In the genomic region with DNA sequence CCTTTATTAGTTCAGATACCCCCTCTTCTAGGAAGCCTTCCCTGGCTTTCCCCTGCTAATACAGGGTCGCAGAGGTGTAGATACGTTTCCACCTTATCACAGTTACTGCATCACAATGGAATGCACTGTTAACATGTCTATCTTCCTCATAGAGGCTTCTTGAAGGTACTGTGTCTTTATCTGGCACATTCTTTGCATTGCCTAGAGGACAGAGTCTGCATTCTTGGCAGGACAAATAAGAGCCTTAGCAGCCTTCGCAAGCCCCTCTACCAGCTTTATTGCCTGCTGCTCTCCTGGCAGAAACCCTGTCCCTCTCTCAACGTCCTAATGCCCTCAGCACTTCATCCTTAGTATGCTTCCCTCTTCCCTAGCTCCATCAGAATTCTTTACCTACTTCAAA, we compare ENCODE assay signal across 16 cellular contexts. TPM values are rescaled to one million over a fixed set of nuclear protein-coding genes. Genes with fewer than 3 reads are reported as not detected.
"Had no signal": no experiment of that assay in that cellular context is flagged by ENCODE, and none has a peak within 500 bp of the region (broad histone marks: within the 10 kb centered on the region; RNA-seq: fewer than 3 reads in every experiment).

No MANE protein-coding gene starts in this region.

- DNase-seq: activated CD4-positive, alpha-beta T cell treated with anti-CD3 and anti-CD28 coated beads, Interleukin-2, amount 10 ng/mL, durations not matched to agents 7 days and 5 days; activated CD8-positive, alpha-beta memory T cell treated with anti-CD3 and anti-CD28 coated beads for 24 hours; activated naive CD8-positive, alpha-beta T cell treated with anti-CD3 and anti-CD28 coated beads, Interleukin-2, amount 10 ng/mL, durations not matched to agents 7 days and 5 days; anterior cingulate cortex; effector CD8-positive, alpha-beta T cell; left colon; natural killer cell; nucleus accumbens; posterior cingulate gyrus; retina; stimulated activated CD4-positive, alpha-beta T cell treated with anti-CD3 and anti-CD28 coated beads, Interleukin-15, amount 100 ng/mL, for 24 hours; stimulated activated CD4-positive, alpha-beta T cell treated with anti-CD3 and anti-CD28 coated beads, Interleukin-4, amount 100 ng/mL, for 1 hour; stimulated activated naive CD4-positive, alpha-beta T cell had no signal

- H3K4me3 ChIP-seq: tibial nerve had no signal

- H3K36me3 ChIP-seq: tibial nerve had no signal

- H3K9me3 Mint-ChIP-seq: activated CD4-positive, alpha-beta T cell treated with anti-CD3 and anti-CD28 coated beads, Interleukin-2, amount 10 ng/mL, durations not matched to agents 7 days and 5 days; activated naive CD8-positive, alpha-beta T cell treated with anti-CD3 and anti-CD28 coated beads, Interleukin-2, amount 10 ng/mL, durations not matched to agents 7 days and 5 days; activated T-helper 1 cell treated with anti-CD3 and anti-CD28 coated beads, Interleukin-12 subunit alpha, Interleukin-12 subunit beta, Interleukin-2, Interleukin-4 antibody, amounts not matched to agents 30 ng/mL and 10 ng/mL and 1 ng/mL, durations not matched to agents 14 hours and 24 hours and 36 hours; natural killer cell had no signal

- H3K27me3 ChIP-seq: foreskin keratinocyte, tibial nerve had no signal

- H3K4me3 Mint-ChIP-seq: activated CD4-positive, alpha-beta T cell treated with anti-CD3 and anti-CD28 coated beads, Interleukin-2, amount 10 ng/mL, durations not matched to agents 7 days and 5 days; activated naive CD8-positive, alpha-beta T cell treated with anti-CD3 and anti-CD28 coated beads, Interleukin-2, amount 10 ng/mL, durations not matched to agents 7 days and 5 days; activated T-helper 1 cell treated with anti-CD3 and anti-CD28 coated beads, Interleukin-12 subunit alpha, Interleukin-12 subunit beta, Interleukin-2, Interleukin-4 antibody, amounts not matched to agents 30 ng/mL and 10 ng/mL and 1 ng/mL, durations not matched to agents 14 hours and 24 hours and 36 hours; natural killer cell had no signal

- H3K4me1 Mint-ChIP-seq: activated CD4-positive, alpha-beta T cell treated with anti-CD3 and anti-CD28 coated beads, Interleukin-2, amount 10 ng/mL, durations not matched to agents 7 days and 5 days; activated naive CD8-positive, alpha-beta T cell treated with anti-CD3 and anti-CD28 coated beads, Interleukin-2, amount 10 ng/mL, durations not matched to agents 7 days and 5 days; natural killer cell had no signal

- H3K36me3 Mint-ChIP-seq: activated naive CD8-positive, alpha-beta T cell treated with anti-CD3 and anti-CD28 coated beads, Interleukin-2, amount 10 ng/mL, durations not matched to agents 7 days and 5 days; natural killer cell had no signal

- H3K4me1 ChIP-seq: tibial nerve had no signal

- ATAC-seq: foreskin keratinocyte, left colon, natural killer cell had no signal

- H3K9me3 ChIP-seq: tibial nerve had no signal

- H3K27ac Mint-ChIP-seq: activated CD4-positive, alpha-beta T cell treated with anti-CD3 and anti-CD28 coated beads, Interleukin-2, amount 10 ng/mL, durations not matched to agents 7 days and 5 days; activated naive CD8-positive, alpha-beta T cell treated with anti-CD3 and anti-CD28 coated beads, Interleukin-2, amount 10 ng/mL, durations not matched to agents 7 days and 5 days; activated T-helper 1 cell treated with anti-CD3 and anti-CD28 coated beads, Interleukin-12 subunit alpha, Interleukin-12 subunit beta, Interleukin-2, Interleukin-4 antibody, amounts not matched to agents 30 ng/mL and 10 ng/mL and 1 ng/mL, durations not matched to agents 14 hours and 24 hours and 36 hours; natural killer cell had no signal

RNA-seq across cellular contexts. Expression of gene SLC1A3, which starts 31.6 kb away (rescaled TPM):
- total RNA-seq: activated CD4-positive, alpha-beta T cell treated with anti-CD3 and anti-CD28 coated beads, Interleukin-2, amount 10 ng/mL, durations not matched to agents 7 days and 5 days; activated T-helper 1 cell treated with anti-CD3 and anti-CD28 coated beads, Interleukin-12 subunit alpha, Interleukin-12 subunit beta, Interleukin-2, Interleukin-4 antibody, amounts not matched to agents 30 ng/mL and 10 ng/mL and 1 ng/mL, durations not matched to agents 14 hours and 24 hours and 36 hours had no signal
